In genomic region chr10:127194598-127194997, GRCh38 we compare ENCODE assay signal across 23 cellular contexts. TPM values are rescaled to one million over a fixed set of nuclear protein-coding genes. Genes with fewer than 3 reads are reported as not detected.
DNase-seq lines count a peak whose midpoint lies in the region; ATAC-seq, FAIRE-seq and TF ChIP-seq lines count a peak whose summit lies in the region.
"Had no signal": no experiment of that assay in that cellular context is flagged by ENCODE, and none has a peak within 500 bp of the region (broad histone marks: within the 10 kb centered on the region; RNA-seq: fewer than 3 reads in every experiment).

No MANE protein-coding gene starts in this region.

- CTCF ChIA-PET in A549 (lab: Yijun Ruan, JAX) = interaction anchor here (0.9 to 1.2 kb wide), 2 partner anchors 12 to 19 kb away, joined by 3 read pairs; no protein-coding TSS in a partner anchor

- H3K9ac ChIP-seq in adipocyte (ENCODE audit: low read length) = no peak overlapping the region

- H3K9me3 Mint-ChIP-seq in neural crest cell = no peaks in the 10 kb centered on the region
- H3K9me3 Mint-ChIP-seq: activated CD4-positive, alpha-beta T cell treated with anti-CD3 and anti-CD28 coated beads, Interleukin-2, amount 10 ng/mL, durations not matched to agents 7 days and 5 days; activated naive CD8-positive, alpha-beta T cell treated with anti-CD3 and anti-CD28 coated beads for 36 hours; activated T-helper 2 cell treated with anti-CD3 and anti-CD28 coated beads, Interferon-gamma antibody, Interleukin-2, Interleukin-4, amounts not matched to agents 10 μg/mL and 5 μg/mL and 100 μg/mL, durations not matched to agents 14 hours and 24 hours and 36 hours; T-helper 1 cell treated with Interleukin-12 subunit alpha and Interleukin-12 subunit beta and Interleukin-4 antibody, amounts not matched to agents 30 μg/mL and 1 μg/mL, for 36 hours had no signal

- H3K27me3 ChIP-seq in adipocyte (replicated peaks; ENCODE audit: control insufficient read depth, insufficient read depth, low read length) (no peaks in the 10 kb centered on the region), hepatocyte (peaks cover 55% of the 10 kb centered on the region), BE2C (peaks cover 54% of the 10 kb centered on the region), spleen (replicated peaks in 1 of 7) (peaks cover 0 to 57% (median 17%) of the 10 kb centered on the region in 7 donors)

- H3K79me2 ChIP-seq in hepatocyte = no peaks in the 10 kb centered on the region

- H3K9me2 ChIP-seq in hepatocyte (replicated peaks; ENCODE audit: insufficient read depth) = no peaks in the 10 kb centered on the region

- H3K4me3 ChIP-seq in A549 (peak overlapping the region; percentile 62; the same call in 1 of the 3 replicates), adipocyte (ENCODE audit: low read length) (peak overlapping the region; percentile 72), hepatocyte (no peak overlapping the region), BE2C (ENCODE audit: low read depth, low read length) (no peak overlapping the region), spleen (peak overlapping the region in 3 of 8 donors; percentile 36 to 61 (median 46))
- H3K4me3 ChIP-seq: PC-9 had no signal

- peaks cover 5% of the 10 kb centered on the region for H3K4me1 Mint-ChIP-seq in neural crest cell
- H3K4me1 Mint-ChIP-seq: activated CD4-positive, alpha-beta T cell treated with anti-CD3 and anti-CD28 coated beads, Interleukin-2, amount 10 ng/mL, durations not matched to agents 7 days and 5 days had no signal

- H2AFZ ChIP-seq in hepatocyte = no peak overlapping the region
- H2AFZ ChIP-seq: PC-9 had no signal

- WGBS in A549 (ENCODE audit: missing lambda C conversion rate) = 87% methylated on average over 16 of the region's 16 CpGs
- WGBS in hepatocyte (ENCODE audit: low lambda C conversion rate, missing lambda C conversion rate) = 43% methylated on average over 16 of the region's 16 CpGs
- 45 to 59% (median 49%) methylated on average over 11 to 16 of the region's 16 CpGs for WGBS in spleen, 5 donors

- H3K27ac Mint-ChIP-seq in neural crest cell (ENCODE audit: unreplicated experiment) = no peak overlapping the region
- H3K27ac Mint-ChIP-seq: activated CD4-positive, alpha-beta T cell treated with anti-CD3 and anti-CD28 coated beads, Interleukin-2, amount 10 ng/mL, durations not matched to agents 7 days and 5 days; activated naive CD8-positive, alpha-beta T cell treated with anti-CD3 and anti-CD28 coated beads for 36 hours; activated T-helper 2 cell treated with anti-CD3 and anti-CD28 coated beads, Interferon-gamma antibody, Interleukin-2, Interleukin-4, amounts not matched to agents 10 μg/mL and 5 μg/mL and 100 μg/mL, durations not matched to agents 14 hours and 24 hours and 36 hours; T-helper 1 cell treated with Interleukin-12 subunit alpha and Interleukin-12 subunit beta and Interleukin-4 antibody, amounts not matched to agents 30 μg/mL and 1 μg/mL, for 36 hours had no signal

- H3K9me3 ChIP-seq in A549 (no peaks in the 10 kb centered on the region), adipocyte (ENCODE audit: control insufficient read depth, low read length) (no peaks in the 10 kb centered on the region), hepatocyte (ENCODE audit: low read depth) (no peaks in the 10 kb centered on the region), BE2C (no peaks in the 10 kb centered on the region), spleen (no peaks in the 10 kb centered on the region)

- TF ChIP-seq CTCF in A549 (IDR thresholded peaks at IDR 0.05) = no peak
- no peak for TF ChIP-seq CTCF in hepatocyte (IDR thresholded peaks at IDR 0.05; ENCODE audit: poor library complexity)
- TF ChIP-seq CTCF in neural crest cell (conservative IDR thresholded peaks at IDR 0.05) = no peak
- no peak for TF ChIP-seq CTCF in BE2C (IDR thresholded peaks at IDR 0.05; ENCODE audit: low read depth, low read length)
- no peak for TF ChIP-seq CTCF in spleen (IDR thresholded peaks at IDR 0.05 in 8 of 11, conservative IDR thresholded peaks at IDR 0.05 in 3 of 11)

- intact Hi-C loops in spleen (cut with DNase I; ENCODE audit: low total_unique reads) = no loop called here

- H3K4me1 ChIP-seq in A549 (peaks cover 24% of the 10 kb centered on the region), adipocyte (ENCODE audit: control insufficient read depth, insufficient read depth, low read length) (peaks cover 9% of the 10 kb centered on the region), hepatocyte (ENCODE audit: insufficient read depth) (peaks cover 11% of the 10 kb centered on the region), BE2C (no peaks in the 10 kb centered on the region), spleen (peaks cover 0 to 27% (median 14%) of the 10 kb centered on the region in 6 donors)
- H3K4me1 ChIP-seq: foreskin keratinocyte had no signal

- TF ChIP-seq EP300 in A549 (IDR thresholded peaks at IDR 0.05) = no peak

- FAIRE-seq in A549 (lab: Jason Lieb, UNC) (no peak), urothelium cell line (lab: Jason Lieb, UNC) (no peak)
- FAIRE-seq: D721Med had no signal

- H3K4me2 ChIP-seq in A549 = peak overlapping the region; percentile 98
- H3K4me2 ChIP-seq in hepatocyte = peak overlapping the region; percentile 97
- H3K4me2 ChIP-seq: PC-9 had no signal

- no peaks in the 10 kb centered on the region for H3K36me3 Mint-ChIP-seq in neural crest cell (ENCODE audit: low read depth)
- H3K36me3 Mint-ChIP-seq: activated naive CD8-positive, alpha-beta T cell treated with anti-CD3 and anti-CD28 coated beads for 36 hours had no signal

- peak overlapping the region; percentile 71 for H3K4me3 Mint-ChIP-seq in neural crest cell
- H3K4me3 Mint-ChIP-seq: activated CD4-positive, alpha-beta T cell treated with anti-CD3 and anti-CD28 coated beads, Interleukin-2, amount 10 ng/mL, durations not matched to agents 7 days and 5 days; activated naive CD8-positive, alpha-beta T cell treated with anti-CD3 and anti-CD28 coated beads for 36 hours; T-helper 1 cell treated with Interleukin-12 subunit alpha and Interleukin-12 subunit beta and Interleukin-4 antibody, amounts not matched to agents 30 μg/mL and 1 μg/mL, for 36 hours had no signal

- POLR2A ChIA-PET in A549 (lab: Yijun Ruan, JAX) = interaction anchor here (0.9 kb wide), 1 partner anchor 46 kb away, joined by 3 read pairs; no protein-coding TSS in a partner anchor

- no peak for ATAC-seq in A549

- TF ChIP-seq POLR2A in A549 (IDR thresholded peaks at IDR 0.05; ENCODE audit: low read length) (no peak), spleen (IDR thresholded peaks at IDR 0.05) (no peak)

- DNase-seq in A549 (ENCODE audit: low read depth in 1 of 2, low spot score in 1 of 2) = no peak
- no peak for DNase-seq in adipocyte (ENCODE audit: low read depth)
- no peak for DNase-seq in hepatocyte (ENCODE audit: low spot score)
- DNase-seq in neural crest cell (ENCODE audit: low read depth, low spot score) = no peak
- DNase-seq in BE2C = no peak
- DNase-seq in cerebellum (ENCODE audit: low spot score) = no peak
- DNase-seq in urothelium cell line (ENCODE audit: low spot score) = no peak
- no peak for DNase-seq in spleen
- DNase-seq: activated CD4-positive, alpha-beta T cell treated with anti-CD3 and anti-CD28 coated beads, Interleukin-2, amount 10 ng/mL, durations not matched to agents 7 days and 5 days; activated naive CD8-positive, alpha-beta T cell treated with anti-CD3 and anti-CD28 coated beads for 36 hours; KBM-7; midbrain; MV-4-11; NCI-H187; PC-9; SIG-M5 had no signal

- H3K27ac ChIP-seq in A549 (no peak overlapping the region), hepatocyte (no peak overlapping the region), spleen (no peak overlapping the region)
- H3K27ac ChIP-seq: C4-2B, epithelial cell of prostate, foreskin keratinocyte, PC-9 had no signal

- H3K36me3 ChIP-seq in adipocyte (ENCODE audit: control insufficient read depth, insufficient read depth, low read length, severe bottlenecking) (no peaks in the 10 kb centered on the region), hepatocyte (replicated peaks; ENCODE audit: insufficient read depth, low read depth) (no peaks in the 10 kb centered on the region), BE2C (no peaks in the 10 kb centered on the region), spleen (no peaks in the 10 kb centered on the region)

- no peak for TF ChIP-seq RAD21 in A549 (conservative IDR thresholded peaks at IDR 0.05 in 1 of 2, IDR thresholded peaks at IDR 0.05 in 1 of 2)

- peaks cover 64% of the 10 kb centered on the region for H3K27me3 Mint-ChIP-seq in neural crest cell (ENCODE audit: low read depth)

- H4K20me1 ChIP-seq in hepatocyte (ENCODE audit: insufficient read depth, poor library complexity, severe bottlenecking) = peaks cover 33% of the 10 kb centered on the region

TF ChIP-seq in A549, 52 proteins besides CTCF, POLR2A, EP300 and RAD21 (continues in another document):
- TF ChIP-seq NFE2L2 (conservative IDR thresholded peaks at IDR 0.05; ENCODE audit: low read length) = no peak
- TF ChIP-seq HDAC2 (IDR thresholded peaks at IDR 0.05) = no peak
- no peak for TF ChIP-seq FOSB (CRISPR knock-in tag; IDR thresholded peaks at IDR 0.05)
- TF ChIP-seq RCOR1 (IDR thresholded peaks at IDR 0.05; ENCODE audit: low read depth, low read length) = no peak
- TF ChIP-seq, protein P1, sequence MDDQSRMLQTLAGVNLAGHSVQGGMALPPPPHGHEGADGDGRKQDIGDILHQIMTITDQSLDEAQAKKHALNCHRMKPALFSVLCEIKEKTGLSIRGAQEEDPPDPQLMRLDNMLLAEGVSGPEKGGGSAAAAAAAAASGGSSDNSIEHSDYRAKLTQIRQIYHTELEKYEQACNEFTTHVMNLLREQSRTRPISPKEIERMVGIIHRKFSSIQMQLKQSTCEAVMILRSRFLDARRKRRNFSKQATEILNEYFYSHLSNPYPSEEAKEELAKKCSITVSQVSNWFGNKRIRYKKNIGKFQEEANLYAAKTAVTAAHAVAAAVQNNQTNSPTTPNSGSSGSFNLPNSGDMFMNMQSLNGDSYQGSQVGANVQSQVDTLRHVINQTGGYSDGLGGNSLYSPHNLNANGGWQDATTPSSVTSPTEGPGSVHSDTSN (IDR thresholded peaks at IDR 0.05) = no peak
- no peak for TF ChIP-seq MYC (IDR thresholded peaks at IDR 0.05; ENCODE audit: borderline replicate concordance, low read length)
- no peak for TF ChIP-seq HEYL (CRISPR knock-in tag; IDR thresholded peaks at IDR 0.05)
- TF ChIP-seq FOXS1 (CRISPR knock-in tag; IDR thresholded peaks at IDR 0.05) = no peak
- no peak for TF ChIP-seq PHF8 (IDR thresholded peaks at IDR 0.05; ENCODE audit: borderline replicate concordance, low read depth)

RNA-seq across cellular contexts. Expression of gene INSYN2A, which starts 1.8 kb away (rescaled TPM):
- polyA plus RNA-seq in A549 (2011; rRNA removed) (0.20 and 0.25 TPM in 2 replicates), A549 (2017; fragmentation: RNase III; extraction: RNeasy Plus Mini Kit Qiagen cat#74134 plus additional on column Dnase treatment) (0.47 to 0.62 TPM (median 0.54 TPM) in 3 replicates), hepatocyte (0.77 and 1.7 TPM in 2 replicates), spleen (under 1 TPM; 0.15 to 0.32 (median 0.21) TPM)
- polyA plus RNA-seq in A549 (2012; cell fraction: cytosol; rRNA removed) = 0.19 and 0.25 TPM in 2 replicates
- 0.20 and 0.23 TPM in 2 replicates for polyA plus RNA-seq in A549 (2012; cell fraction: nucleus; rRNA removed)
- polyA minus RNA-seq in A549 (2011; rRNA and poly(A)+ RNA removed) = 0.24 and 0.25 TPM in 2 replicates
- total RNA-seq in hepatocyte (0.48 and 0.97 TPM in 2 replicates), neural crest cell (0.09 and 0.12 TPM in 2 replicates), cerebellum (12.6 TPM), spleen (1 to 10 TPM in 1 of 7 donors, under 1 TPM in 5, not detected in 1; 0.09 to 3.0 (median 0.22) TPM)
- polyA plus RNA-seq in BE2C (2012; ENCODE audit: insufficient read depth, insufficient read length, low read depth) = not detected
- total RNA-seq: activated CD4-positive, alpha-beta T cell treated with anti-CD3 and anti-CD28 coated beads, Interleukin-2, amount 10 ng/mL, durations not matched to agents 7 days and 5 days; activated naive CD8-positive, alpha-beta T cell treated with anti-CD3 and anti-CD28 coated beads for 36 hours; activated T-helper 2 cell treated with anti-CD3 and anti-CD28 coated beads, Interferon-gamma antibody, Interleukin-2, Interleukin-4, amounts not matched to agents 10 μg/mL and 5 μg/mL and 100 μg/mL, durations not matched to agents 14 hours and 24 hours and 36 hours; dermis microvascular lymphatic vessel endothelial cell; foreskin keratinocyte; PC-9 had no signal
- polyA plus RNA-seq: foreskin keratinocyte had no signal

Comparison
In these comparisons a context has a peak if more than half of its experiments do, and no peak if none do; other contexts are left out.
1. H3K4me3 ChIP-seq: peak in A549 (single experiment) and adipocyte (single experiment); none in hepatocyte (single experiment) and BE2C (single experiment).